8 cellular contexts compared by ENCODE assay signal in genomic region chr2:27771202-27771547, GRCh38. TPM values are rescaled to one million over a fixed set of nuclear protein-coding genes. Genes with fewer than 3 reads are reported as not detected.
DNase-seq lines count a peak whose midpoint lies in the region; ATAC-seq lines count a peak whose summit lies in the region.

No MANE protein-coding gene starts in this region.

- POLR2A ChIA-PET in naive thymus-derived CD8-positive, alpha-beta T cell (lab: Charles Lee) = interaction anchor here (1.0 kb wide), 1 partner anchor 108 kb away, joined by 4 read pairs; the partner anchor contains the start of genes SLC4A1AP and SUPT7L

- peak overlapping the region; percentile 98 for H3K4me3 Mint-ChIP-seq in T-helper 1 cell treated with Interleukin-12 subunit alpha and Interleukin-12 subunit beta and Interleukin-4 antibody, amounts not matched to agents 30 μg/mL and 1 μg/mL, for 36 hours
- H3K4me3 Mint-ChIP-seq in naive thymus-derived CD8-positive, alpha-beta T cell = peak overlapping the region; percentile 98 to 100 (median 99)

- H3K36me3 Mint-ChIP-seq in T-helper 1 cell treated with Interleukin-12 subunit alpha and Interleukin-12 subunit beta and Interleukin-4 antibody, amounts not matched to agents 30 μg/mL and 1 μg/mL, for 36 hours (ENCODE audit: low read depth) = peaks cover 22% of the 10 kb centered on the region
- H3K36me3 Mint-ChIP-seq in naive thymus-derived CD8-positive, alpha-beta T cell = peaks cover 0 to 24% (median 6%) of the 10 kb centered on the region in 3 donors

- no peaks in the 10 kb centered on the region for H3K9me3 Mint-ChIP-seq in T-helper 1 cell treated with Interleukin-12 subunit alpha and Interleukin-12 subunit beta and Interleukin-4 antibody, amounts not matched to agents 30 μg/mL and 1 μg/mL, for 36 hours
- no peaks in the 10 kb centered on the region for H3K9me3 Mint-ChIP-seq in naive thymus-derived CD8-positive, alpha-beta T cell

- H3K4me1 Mint-ChIP-seq in T-helper 1 cell treated with Interleukin-12 subunit alpha and Interleukin-12 subunit beta and Interleukin-4 antibody, amounts not matched to agents 30 μg/mL and 1 μg/mL, for 36 hours (ENCODE audit: low read depth) = peaks cover 38% of the 10 kb centered on the region
- peaks cover 27 to 51% (median 42%) of the 10 kb centered on the region in 4 donors for H3K4me1 Mint-ChIP-seq in naive thymus-derived CD8-positive, alpha-beta T cell

- H3K27ac Mint-ChIP-seq in T-helper 1 cell treated with Interleukin-12 subunit alpha and Interleukin-12 subunit beta and Interleukin-4 antibody, amounts not matched to agents 30 μg/mL and 1 μg/mL, for 36 hours = peak overlapping the region; percentile 99
- H3K27ac Mint-ChIP-seq in naive thymus-derived CD8-positive, alpha-beta T cell = peak overlapping the region; percentile 99 to 100 (median 100)

- DNase-seq in T-helper 1 cell = no peak
- peak; percentile 17 for DNase-seq in cerebellum (ENCODE audit: low spot score)
- peak in 1 of 10 donors; percentile 56 for DNase-seq in naive thymus-derived CD8-positive, alpha-beta T cell
- no peak for DNase-seq in retina
- no peak for DNase-seq in DMS153 (lab: John Stamatoyannopoulos, UW)

- ATAC-seq in HG03520 (IDR thresholded peaks at IDR 0.05; ENCODE audit: unreplicated experiment) (peak; percentile 16), HG02970 (IDR thresholded peaks at IDR 0.05; ENCODE audit: low FRiP score, unreplicated experiment) (no peak)
- peak; percentile 33 to 35 for ATAC-seq in naive thymus-derived CD8-positive, alpha-beta T cell

- peaks cover 10% of the 10 kb centered on the region for H3K27me3 Mint-ChIP-seq in T-helper 1 cell treated with Interleukin-12 subunit alpha and Interleukin-12 subunit beta and Interleukin-4 antibody, amounts not matched to agents 30 μg/mL and 1 μg/mL, for 36 hours (ENCODE audit: low read depth)
- H3K27me3 Mint-ChIP-seq in naive thymus-derived CD8-positive, alpha-beta T cell = peaks cover 0 to 6% (median 0%) of the 10 kb centered on the region in 5 donors

RNA-seq across cellular contexts. Expression of gene MRPL33, which starts 0.3 kb away (rescaled TPM):
- total RNA-seq in cerebellum = 63.4 TPM
- 10 to 100 TPM; 34.4 to 41.2 TPM for total RNA-seq in naive thymus-derived CD8-positive, alpha-beta T cell
- 100 to 1,000 TPM; 196 to 245 (median 229) TPM for polyA plus RNA-seq in naive thymus-derived CD8-positive, alpha-beta T cell
